Comparison of ENCODE assay signal across 25 cellular contexts in genomic region chr4:18050448-18050847, GRCh38.
"Had no signal": no experiment of that assay in that cellular context is flagged by ENCODE, and none has a peak within 500 bp of the region (broad histone marks: within the 10 kb centered on the region; RNA-seq: fewer than 3 reads in every experiment).

No MANE protein-coding gene starts in this region.

- H3K27ac ChIP-seq: body of pancreas, epithelial cell of prostate, esophagus squamous epithelium had no signal

- H3K4me3 ChIP-seq: body of pancreas, esophagus squamous epithelium had no signal

- DNase-seq: activated CD4-positive, alpha-beta memory T cell treated with anti-CD3 and anti-CD28 coated beads, Interleukin-2, amount 10 ng/mL, durations not matched to agents 7 days and 5 days; activated CD4-positive, alpha-beta T cell treated with anti-CD3 and anti-CD28 coated beads for 36 hours; activated CD4-positive, alpha-beta T cell treated with anti-CD3 and anti-CD28 coated beads, Interleukin-2, amount 10 ng/mL, durations not matched to agents 7 days and 5 days; activated CD4-positive, alpha-beta T cell treated with anti-CD3 and anti-CD28 coated beads, Interleukin-2, amount 50 U/mL, for 4 hours; activated CD4-positive, CD25-positive, alpha-beta regulatory T cell; activated CD4-positive, CD25-positive, alpha-beta regulatory T cell treated with anti-CD3 and anti-CD28 coated beads, Interleukin-2, amount 50 U/mL, for 72 hours; activated CD8-positive, alpha-beta memory T cell treated with anti-CD3 and anti-CD28 coated beads, Interleukin-2, amount 50 U/mL, for 48 hours; activated effector memory CD4-positive, alpha-beta T cell treated with Interleukin-2 at 50 U/mL for 16 hours; activated gamma-delta T cell treated with Interleukin-2 at 50 U/mL for 16 hours; activated naive CD4-positive, alpha-beta T cell treated with anti-CD3 and anti-CD28 coated beads, Interleukin-2, amount 50 U/mL, for 16 hours; activated naive CD4-positive, alpha-beta T cell treated with Interleukin-2 at 50 U/mL for 16 hours; activated T-cell treated with anti-CD3 and anti-CD28 coated beads for 4 hours; activated T-cell treated with anti-CD3 and anti-CD28 coated beads, Interleukin-2, amount 50 U/mL, for 24 hours; activated T-cell treated with anti-CD3 and anti-CD28 coated beads, Interleukin-2, amount 50 U/mL, for 72 hours; amniotic stem cell; anterior cingulate cortex; body of pancreas; caudate nucleus; effector CD8-positive, alpha-beta T cell; esophagus squamous epithelium; foreskin melanocyte; head of caudate nucleus; hippocampal formation; T-helper 2 cell had no signal

- ATAC-seq: activated CD4-positive, alpha-beta T cell treated with anti-CD3 and anti-CD28 coated beads for 36 hours; activated T-cell treated with anti-CD3 and anti-CD28 coated beads, Interleukin-2, amount 50 U/mL, for 72 hours; body of pancreas had no signal
